In the genomic region with DNA sequence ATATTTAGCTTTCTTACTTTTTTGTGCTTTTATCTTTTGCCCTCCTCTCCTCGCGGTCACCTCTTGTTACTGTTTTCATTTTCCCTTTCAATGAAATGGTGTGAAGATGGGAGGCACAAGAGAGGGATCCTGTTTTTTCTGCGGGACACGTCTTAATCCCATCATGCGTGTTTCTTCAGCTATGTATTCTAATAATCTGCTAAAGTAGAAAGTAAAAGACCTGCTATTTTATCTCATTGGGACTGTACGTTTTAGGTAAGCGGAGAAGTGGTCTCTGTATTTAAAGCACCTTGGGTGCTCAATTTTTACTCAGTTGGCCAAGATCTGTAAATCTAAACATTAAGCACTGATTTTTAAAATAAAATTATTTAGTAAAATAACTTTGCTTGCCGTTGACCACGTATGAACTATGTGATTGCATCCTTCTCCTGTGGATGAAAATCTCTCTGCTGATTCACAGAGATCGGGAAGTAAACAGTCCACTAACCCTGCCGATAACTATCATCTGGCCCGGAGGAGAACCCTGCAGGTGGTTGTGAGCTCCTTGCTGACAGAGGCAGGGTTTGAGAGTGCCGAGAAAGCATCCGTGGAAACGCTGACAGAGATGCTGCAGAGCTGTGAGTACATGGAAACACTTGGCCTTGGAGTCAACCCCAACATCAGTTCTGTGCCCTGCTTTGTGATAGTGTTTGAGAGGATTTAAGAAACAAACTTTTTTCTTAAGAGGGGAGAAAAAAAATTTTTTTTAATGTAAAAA, we compare ENCODE assay signal across 1 cellular context.
A peak's percentile ranks its signal among the peaks of the same experiment; 100 is the strongest.
TF ChIP-seq lines count a peak whose summit lies in the region.

No MANE protein-coding gene starts in this region.

TF ChIP-seq in HepG2, 621 proteins besides CTCF, POLR2A, EP300 and RAD21 (continued from another document):
- TF ChIP-seq, protein P1, sequence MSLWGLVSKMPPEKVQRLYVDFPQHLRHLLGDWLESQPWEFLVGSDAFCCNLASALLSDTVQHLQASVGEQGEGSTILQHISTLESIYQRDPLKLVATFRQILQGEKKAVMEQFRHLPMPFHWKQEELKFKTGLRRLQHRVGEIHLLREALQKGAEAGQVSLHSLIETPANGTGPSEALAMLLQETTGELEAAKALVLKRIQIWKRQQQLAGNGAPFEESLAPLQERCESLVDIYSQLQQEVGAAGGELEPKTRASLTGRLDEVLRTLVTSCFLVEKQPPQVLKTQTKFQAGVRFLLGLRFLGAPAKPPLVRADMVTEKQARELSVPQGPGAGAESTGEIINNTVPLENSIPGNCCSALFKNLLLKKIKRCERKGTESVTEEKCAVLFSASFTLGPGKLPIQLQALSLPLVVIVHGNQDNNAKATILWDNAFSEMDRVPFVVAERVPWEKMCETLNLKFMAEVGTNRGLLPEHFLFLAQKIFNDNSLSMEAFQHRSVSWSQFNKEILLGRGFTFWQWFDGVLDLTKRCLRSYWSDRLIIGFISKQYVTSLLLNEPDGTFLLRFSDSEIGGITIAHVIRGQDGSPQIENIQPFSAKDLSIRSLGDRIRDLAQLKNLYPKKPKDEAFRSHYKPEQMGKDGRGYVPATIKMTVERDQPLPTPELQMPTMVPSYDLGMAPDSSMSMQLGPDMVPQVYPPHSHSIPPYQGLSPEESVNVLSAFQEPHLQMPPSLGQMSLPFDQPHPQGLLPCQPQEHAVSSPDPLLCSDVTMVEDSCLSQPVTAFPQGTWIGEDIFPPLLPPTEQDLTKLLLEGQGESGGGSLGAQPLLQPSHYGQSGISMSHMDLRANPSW (CRISPR knock-in tag; IDR thresholded peaks at IDR 0.05; ENCODE audit: borderline replicate concordance) = peak; percentile 51; the same call in 1 of the 2 replicates
- TF ChIP-seq MTF1 (CRISPR knock-in tag; IDR thresholded peaks at IDR 0.05) (no peak), ZNF441 (CRISPR knock-in tag; IDR thresholded peaks at IDR 0.05; ENCODE audit: borderline replicate concordance) (peak; percentile 1; the same call in 1 of the 2 replicates), TOE1 (CRISPR knock-in tag; IDR thresholded peaks at IDR 0.05) (0 out of 2 replicates have a peak, but pooled peaks have one; percentile 2), ZBTB3 (CRISPR knock-in tag; IDR thresholded peaks at IDR 0.05; ENCODE audit: borderline replicate concordance, low read depth) (no peak), ZSCAN22 (CRISPR knock-in tag; IDR thresholded peaks at IDR 0.05) (no peak), SMARCC2 (IDR thresholded peaks at IDR 0.05) (no peak), FOXM1 (CRISPR knock-in tag; IDR thresholded peaks at IDR 0.05) (no peak), MLLT10 (CRISPR knock-in tag; IDR thresholded peaks at IDR 0.05) (no peak), KDM3A (CRISPR knock-in tag; IDR thresholded peaks at IDR 0.05; ENCODE audit: low read depth) (no peak), NCOR1 (IDR thresholded peaks at IDR 0.05; ENCODE audit: borderline replicate concordance, low read length) (peak; percentile 2; the same call in 1 of the 2 replicates), ZBTB38 (CRISPR knock-in tag; IDR thresholded peaks at IDR 0.05) (peak; percentile 76; the same call in 1 of the 2 replicates), CENPT (CRISPR knock-in tag; IDR thresholded peaks at IDR 0.05; ENCODE audit: low read depth) (no peak), BHLHE40 (IDR thresholded peaks at IDR 0.05; ENCODE audit: low read length) (no peak), RBAK (CRISPR knock-in tag; IDR thresholded peaks at IDR 0.05) (no peak), ZNF335 (CRISPR knock-in tag; IDR thresholded peaks at IDR 0.05) (no peak), ZSCAN31 (CRISPR knock-in tag; IDR thresholded peaks at IDR 0.05; ENCODE audit: low read depth) (0 out of 2 replicates have a peak, but pooled peaks have one; percentile 4), ZNF781 (CRISPR knock-in tag; IDR thresholded peaks at IDR 0.05; ENCODE audit: borderline replicate concordance, not compliant biosample characterization) (no peak), FOXO1 (CRISPR knock-in tag; IDR thresholded peaks at IDR 0.05) (no peak), SMAD1 (CRISPR knock-in tag; IDR thresholded peaks at IDR 0.05; ENCODE audit: borderline replicate concordance, low read depth) (0 out of 2 replicates have a peak, but pooled peaks have one; percentile 11), MAFG (CRISPR knock-in tag; IDR thresholded peaks at IDR 0.05) (no peak), KAT2B (IDR thresholded peaks at IDR 0.05; ENCODE audit: borderline replicate concordance, low read depth, low read length) (no peak), NCOA2 (CRISPR knock-in tag; IDR thresholded peaks at IDR 0.05) (0 out of 2 replicates have a peak, but pooled peaks have one; percentile 1), ZNF547 (CRISPR knock-in tag; IDR thresholded peaks at IDR 0.05) (no peak), MZF1 (CRISPR knock-in tag; IDR thresholded peaks at IDR 0.05; ENCODE audit: borderline replicate concordance) (no peak), KLF6 (CRISPR knock-in tag; IDR thresholded peaks at IDR 0.05) (no peak), RFXAP (CRISPR knock-in tag; IDR thresholded peaks at IDR 0.05; ENCODE audit: borderline replicate concordance) (no peak)
- TF ChIP-seq, protein P2, sequence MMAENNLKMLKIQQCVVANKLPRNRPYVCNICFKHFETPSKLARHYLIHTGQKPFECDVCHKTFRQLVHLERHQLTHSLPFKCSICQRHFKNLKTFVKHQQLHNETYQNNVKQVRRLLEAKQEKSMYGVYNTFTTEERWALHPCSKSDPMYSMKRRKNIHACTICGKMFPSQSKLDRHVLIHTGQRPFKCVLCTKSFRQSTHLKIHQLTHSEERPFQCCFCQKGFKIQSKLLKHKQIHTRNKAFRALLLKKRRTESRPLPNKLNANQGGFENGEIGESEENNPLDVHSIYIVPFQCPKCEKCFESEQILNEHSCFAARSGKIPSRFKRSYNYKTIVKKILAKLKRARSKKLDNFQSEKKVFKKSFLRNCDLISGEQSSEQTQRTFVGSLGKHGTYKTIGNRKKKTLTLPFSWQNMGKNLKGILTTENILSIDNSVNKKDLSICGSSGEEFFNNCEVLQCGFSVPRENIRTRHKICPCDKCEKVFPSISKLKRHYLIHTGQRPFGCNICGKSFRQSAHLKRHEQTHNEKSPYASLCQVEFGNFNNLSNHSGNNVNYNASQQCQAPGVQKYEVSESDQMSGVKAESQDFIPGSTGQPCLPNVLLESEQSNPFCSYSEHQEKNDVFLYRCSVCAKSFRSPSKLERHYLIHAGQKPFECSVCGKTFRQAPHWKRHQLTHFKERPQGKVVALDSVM (CRISPR knock-in tag; IDR thresholded peaks at IDR 0.05) = no peak
- TF ChIP-seq, protein P3, sequence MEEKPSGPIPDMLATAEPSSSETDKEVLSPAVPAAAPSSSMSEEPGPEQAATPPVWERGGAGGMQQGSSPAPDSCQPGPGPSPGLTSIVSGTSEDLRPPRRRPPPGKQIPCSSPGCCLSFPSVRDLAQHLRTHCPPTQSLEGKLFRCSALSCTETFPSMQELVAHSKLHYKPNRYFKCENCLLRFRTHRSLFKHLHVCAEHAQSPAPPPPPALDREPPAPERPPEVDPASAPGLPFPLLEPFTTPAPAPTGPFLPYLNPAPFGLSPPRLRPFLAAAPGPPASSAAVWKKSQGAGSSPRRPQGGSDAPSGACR (CRISPR knock-in tag; IDR thresholded peaks at IDR 0.05) = no peak
- TF ChIP-seq, protein P4, sequence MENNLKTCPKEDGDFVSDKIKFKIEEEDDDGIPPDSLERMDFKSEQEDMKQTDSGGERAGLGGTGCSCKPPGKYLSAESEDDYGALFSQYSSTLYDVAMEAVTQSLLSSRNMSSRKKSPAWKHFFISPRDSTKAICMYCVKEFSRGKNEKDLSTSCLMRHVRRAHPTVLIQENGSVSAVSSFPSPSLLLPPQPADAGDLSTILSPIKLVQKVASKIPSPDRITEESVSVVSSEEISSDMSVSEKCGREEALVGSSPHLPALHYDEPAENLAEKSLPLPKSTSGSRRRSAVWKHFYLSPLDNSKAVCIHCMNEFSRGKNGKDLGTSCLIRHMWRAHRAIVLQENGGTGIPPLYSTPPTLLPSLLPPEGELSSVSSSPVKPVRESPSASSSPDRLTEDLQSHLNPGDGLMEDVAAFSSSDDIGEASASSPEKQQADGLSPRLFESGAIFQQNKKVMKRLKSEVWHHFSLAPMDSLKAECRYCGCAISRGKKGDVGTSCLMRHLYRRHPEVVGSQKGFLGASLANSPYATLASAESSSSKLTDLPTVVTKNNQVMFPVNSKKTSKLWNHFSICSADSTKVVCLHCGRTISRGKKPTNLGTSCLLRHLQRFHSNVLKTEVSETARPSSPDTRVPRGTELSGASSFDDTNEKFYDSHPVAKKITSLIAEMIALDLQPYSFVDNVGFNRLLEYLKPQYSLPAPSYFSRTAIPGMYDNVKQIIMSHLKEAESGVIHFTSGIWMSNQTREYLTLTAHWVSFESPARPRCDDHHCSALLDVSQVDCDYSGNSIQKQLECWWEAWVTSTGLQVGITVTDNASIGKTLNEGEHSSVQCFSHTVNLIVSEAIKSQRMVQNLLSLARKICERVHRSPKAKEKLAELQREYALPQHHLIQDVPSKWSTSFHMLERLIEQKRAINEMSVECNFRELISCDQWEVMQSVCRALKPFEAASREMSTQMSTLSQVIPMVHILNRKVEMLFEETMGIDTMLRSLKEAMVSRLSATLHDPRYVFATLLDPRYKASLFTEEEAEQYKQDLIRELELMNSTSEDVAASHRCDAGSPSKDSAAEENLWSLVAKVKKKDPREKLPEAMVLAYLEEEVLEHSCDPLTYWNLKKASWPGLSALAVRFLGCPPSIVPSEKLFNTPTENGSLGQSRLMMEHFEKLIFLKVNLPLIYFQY (CRISPR knock-in tag; IDR thresholded peaks at IDR 0.05; ENCODE audit: borderline replicate concordance) = no peak
- TF ChIP-seq, protein P5, sequence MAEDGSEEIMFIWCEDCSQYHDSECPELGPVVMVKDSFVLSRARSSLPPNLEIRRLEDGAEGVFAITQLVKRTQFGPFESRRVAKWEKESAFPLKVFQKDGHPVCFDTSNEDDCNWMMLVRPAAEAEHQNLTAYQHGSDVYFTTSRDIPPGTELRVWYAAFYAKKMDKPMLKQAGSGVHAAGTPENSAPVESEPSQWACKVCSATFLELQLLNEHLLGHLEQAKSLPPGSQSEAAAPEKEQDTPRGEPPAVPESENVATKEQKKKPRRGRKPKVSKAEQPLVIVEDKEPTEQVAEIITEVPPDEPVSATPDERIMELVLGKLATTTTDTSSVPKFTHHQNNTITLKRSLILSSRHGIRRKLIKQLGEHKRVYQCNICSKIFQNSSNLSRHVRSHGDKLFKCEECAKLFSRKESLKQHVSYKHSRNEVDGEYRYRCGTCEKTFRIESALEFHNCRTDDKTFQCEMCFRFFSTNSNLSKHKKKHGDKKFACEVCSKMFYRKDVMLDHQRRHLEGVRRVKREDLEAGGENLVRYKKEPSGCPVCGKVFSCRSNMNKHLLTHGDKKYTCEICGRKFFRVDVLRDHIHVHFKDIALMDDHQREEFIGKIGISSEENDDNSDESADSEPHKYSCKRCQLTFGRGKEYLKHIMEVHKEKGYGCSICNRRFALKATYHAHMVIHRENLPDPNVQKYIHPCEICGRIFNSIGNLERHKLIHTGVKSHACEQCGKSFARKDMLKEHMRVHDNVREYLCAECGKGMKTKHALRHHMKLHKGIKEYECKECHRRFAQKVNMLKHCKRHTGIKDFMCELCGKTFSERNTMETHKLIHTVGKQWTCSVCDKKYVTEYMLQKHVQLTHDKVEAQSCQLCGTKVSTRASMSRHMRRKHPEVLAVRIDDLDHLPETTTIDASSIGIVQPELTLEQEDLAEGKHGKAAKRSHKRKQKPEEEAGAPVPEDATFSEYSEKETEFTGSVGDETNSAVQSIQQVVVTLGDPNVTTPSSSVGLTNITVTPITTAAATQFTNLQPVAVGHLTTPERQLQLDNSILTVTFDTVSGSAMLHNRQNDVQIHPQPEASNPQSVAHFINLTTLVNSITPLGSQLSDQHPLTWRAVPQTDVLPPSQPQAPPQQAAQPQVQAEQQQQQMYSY (CRISPR knock-in tag; IDR thresholded peaks at IDR 0.05) = no peak
- TF ChIP-seq, protein P6, sequence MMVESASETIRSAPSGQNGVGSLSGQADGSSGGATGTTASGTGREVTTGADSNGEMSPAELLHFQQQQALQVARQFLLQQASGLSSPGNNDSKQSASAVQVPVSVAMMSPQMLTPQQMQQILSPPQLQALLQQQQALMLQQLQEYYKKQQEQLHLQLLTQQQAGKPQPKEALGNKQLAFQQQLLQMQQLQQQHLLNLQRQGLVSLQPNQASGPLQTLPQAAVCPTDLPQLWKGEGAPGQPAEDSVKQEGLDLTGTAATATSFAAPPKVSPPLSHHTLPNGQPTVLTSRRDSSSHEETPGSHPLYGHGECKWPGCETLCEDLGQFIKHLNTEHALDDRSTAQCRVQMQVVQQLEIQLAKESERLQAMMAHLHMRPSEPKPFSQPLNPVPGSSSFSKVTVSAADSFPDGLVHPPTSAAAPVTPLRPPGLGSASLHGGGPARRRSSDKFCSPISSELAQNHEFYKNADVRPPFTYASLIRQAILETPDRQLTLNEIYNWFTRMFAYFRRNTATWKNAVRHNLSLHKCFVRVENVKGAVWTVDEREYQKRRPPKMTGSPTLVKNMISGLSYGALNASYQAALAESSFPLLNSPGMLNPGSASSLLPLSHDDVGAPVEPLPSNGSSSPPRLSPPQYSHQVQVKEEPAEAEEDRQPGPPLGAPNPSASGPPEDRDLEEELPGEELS (CRISPR knock-in tag; IDR thresholded peaks at IDR 0.05) = no peak
